In genomic region chr4:152072001-152072485, GRCh38 we compare ENCODE assay signal across 23 cellular contexts.
DNase-seq lines count a peak whose midpoint lies in the region; ATAC-seq, FAIRE-seq and TF ChIP-seq lines count a peak whose summit lies in the region.
"Had no signal": no experiment of that assay in that cellular context is flagged by ENCODE, and none has a peak within 500 bp of the region (broad histone marks: within the 10 kb centered on the region; RNA-seq: fewer than 3 reads in every experiment).

No MANE protein-coding gene starts in this region.

- no peak overlapping the region for H2BK120ac ChIP-seq in H1 (replicated peaks; ENCODE audit: low read depth, low read length)

- no peak for TF ChIP-seq RAD21 in HepG2 (CRISPR knock-in tag; IDR thresholded peaks at IDR 0.05)
- no peak for TF ChIP-seq RAD21 in H1 (IDR thresholded peaks at IDR 0.05 in 1 of 2, conservative IDR thresholded peaks at IDR 0.05 in 1 of 2; ENCODE audit: low read depth in 2 of 2, low read length in 2 of 2)

- no peak overlapping the region for H3K4me3 ChIP-seq in HepG2 (replicated peaks in 1 of 3; ENCODE audit: insufficient read depth in 1 of 3, low read depth in 2 of 3, low read length in 3 of 3)
- H3K4me3 ChIP-seq in right lobe of liver, result no peak overlapping the region
- no peak overlapping the region for H3K4me3 ChIP-seq in H1 (ENCODE audit: extremely low read depth in 1 of 4, insufficient read depth in 2 of 4, low read depth in 3 of 4, low read length in 4 of 4)
- H3K4me3 ChIP-seq in left lung, result no peak overlapping the region
- H3K4me3 ChIP-seq: lung, prostate gland, SK-N-MC, transverse colon had no signal

- no peaks in the 10 kb centered on the region for H3K79me2 ChIP-seq in HepG2 (ENCODE audit: insufficient read depth, low read length)
- H3K79me2 ChIP-seq in H1 (ENCODE audit: control insufficient read depth in 1 of 2, insufficient read depth in 2 of 2, low read length in 2 of 2), result no peaks in the 10 kb centered on the region

- H3K23me2 ChIP-seq in H1 (ENCODE audit: low read depth, low read length), result peaks cover 2% of the 10 kb centered on the region; the same call in 1 of the 2 replicates

- no peak overlapping the region for H3K27ac ChIP-seq in HepG2 (ENCODE audit: extremely low read length, insufficient read depth, low read length)
- no peak overlapping the region for H3K27ac ChIP-seq in right lobe of liver
- H3K27ac ChIP-seq in H1 (ENCODE audit: low read depth, low read length), result no peak overlapping the region
- H3K27ac ChIP-seq in left lung, result no peak overlapping the region
- H3K27ac ChIP-seq: prostate gland, SK-N-MC, transverse colon had no signal

- POLR2A ChIA-PET in HepG2 (lab: Yijun Ruan, JAX) (no interaction called here), H1 (lab: Charles Lee; ENCODE audit: partially characterized antibody) (interaction anchor here (1.2 kb wide), 1 partner anchor 26 kb away, joined by 3 read pairs; no protein-coding TSS in a partner anchor)

- no peak for TF ChIP-seq EP300 in HepG2 (IDR thresholded peaks at IDR 0.05; ENCODE audit: low read depth in 2 of 2, low read length in 2 of 2)
- TF ChIP-seq EP300 in HepG2 (CRISPR knock-in tag; IDR thresholded peaks at IDR 0.05; ENCODE audit: borderline replicate concordance), result no peak
- TF ChIP-seq EP300 in H1 (IDR thresholded peaks at IDR 0.05; ENCODE audit: borderline replicate concordance in 1 of 2, low read depth in 2 of 2, low read length in 2 of 2), result no peak

- H3K9ac ChIP-seq in HepG2 (ENCODE audit: insufficient read depth, low read depth, low read length), result no peak overlapping the region
- no peak overlapping the region for H3K9ac ChIP-seq in H1 (replicated peaks in 1 of 4; ENCODE audit: extremely low read depth in 1 of 4, low read depth in 3 of 4, low read length in 3 of 4)

- TF ChIP-seq CTCF in HepG2 (CRISPR knock-in tag; IDR thresholded peaks at IDR 0.05), result no peak
- no peak for TF ChIP-seq CTCF in right lobe of liver (IDR thresholded peaks at IDR 0.05)
- no peak for TF ChIP-seq CTCF in H1 (IDR thresholded peaks at IDR 0.05; ENCODE audit: control extremely low read depth in 1 of 3, insufficient read depth in 1 of 3, low read depth in 1 of 3, low read length in 3 of 3)
- TF ChIP-seq CTCF in left lung (IDR thresholded peaks at IDR 0.05), result no peak

- no peak overlapping the region for H4K8ac ChIP-seq in H1 (ENCODE audit: extremely low read depth, insufficient read depth, low read length)

- no peak overlapping the region for H4K91ac ChIP-seq in H1 (replicated peaks; ENCODE audit: insufficient read length, low read length)

- DNase-seq in HepG2 (ENCODE audit: low spot score), result no peak
- no peak for DNase-seq in right lobe of liver
- DNase-seq in H1 (ENCODE audit: low read depth in 1 of 2, low spot score in 2 of 2), result no peak
- no peak for DNase-seq in left lung
- DNase-seq: activated CD4-positive, alpha-beta T cell treated with anti-CD3 and anti-CD28 coated beads for 4 hours; activated CD8-positive, alpha-beta memory T cell treated with anti-CD3 and anti-CD28 coated beads, Interleukin-2, amount 50 U/mL, for 4 hours; activated gamma-delta T cell; anterior cingulate cortex; foreskin fibroblast; natural killer cell; NCI-H524; PC-3; stimulated activated CD4-positive, alpha-beta T cell treated with anti-CD3 and anti-CD28 coated beads, Interleukin-12 subunit alpha, Interleukin-12 subunit beta, amount 100 ng/mL, for 4 hours; T1000; transverse colon had no signal

- no peak overlapping the region for H3K18ac ChIP-seq in H1 (ENCODE audit: extremely low read depth, low read length)

- H3K4me1 ChIP-seq in HepG2 (ENCODE audit: insufficient read depth, low read length), result 0 out of 2 replicates have a peak, but pooled peaks cover 10% of the 10 kb centered on the region
- H3K4me1 ChIP-seq in right lobe of liver, result no peaks in the 10 kb centered on the region
- H3K4me1 ChIP-seq in H1 (replicated peaks in 1 of 4; ENCODE audit: control insufficient read depth in 3 of 4, insufficient read depth in 4 of 4, low read length in 3 of 4), result peaks cover 0 to 5% (median 2%) of the 10 kb centered on the region in 4 experiments; a peak in 4 of 7 replicates
- peaks cover 4 to 9% of the 10 kb centered on the region in 2 donors for H3K4me1 ChIP-seq in left lung
- H3K4me1 ChIP-seq: prostate gland, transverse colon had no signal

- no peak overlapping the region for H3K14ac ChIP-seq in H1 (ENCODE audit: insufficient read length)

- CTCF ChIA-PET in HepG2 (lab: Yijun Ruan, JAX; ENCODE audit: low intra/inter-chr PET ratio, low total read pairs), result no interaction called here
- CTCF ChIA-PET in H1 (lab: Charles Lee; ENCODE audit: partially characterized antibody), result interaction anchor here (0.9 kb wide), 1 partner anchor 24 kb away, joined by 4 read pairs; no protein-coding TSS in a partner anchor

- intact Hi-C loops in HepG2 (cut with micrococcal nuclease; ENCODE audit: unreplicated experiment) (no loop called here), right lobe of liver (cut with DNase I) (no loop called here), left lung (cut with DNase I) (no loop called here)

- 0 out of 2 replicates have a peak overlapping the region, but pooled peaks have one; percentile 19 for H2AK5ac ChIP-seq in H1 (ENCODE audit: low read depth, low read length)

- no peak overlapping the region for H3K23ac ChIP-seq in H1 (ENCODE audit: insufficient read length)

- H2AFZ ChIP-seq in HepG2 (ENCODE audit: low read length) (no peak overlapping the region), H1 (ENCODE audit: low read length) (no peak overlapping the region)

- H3K27me3 ChIP-seq in HepG2 (ENCODE audit: control insufficient read depth in 1 of 2, insufficient read depth in 2 of 2, low read length in 2 of 2) (peaks cover 0 to 4% of the 10 kb centered on the region in 2 experiments; a peak in 2 of 5 replicates), right lobe of liver (no peaks in the 10 kb centered on the region), H1 (replicated peaks in 1 of 4; ENCODE audit: control insufficient read depth in 3 of 4, extremely low read depth in 1 of 4, insufficient read depth in 3 of 4, low read length in 3 of 4) (no peaks in the 10 kb centered on the region; a peak in 1 of 7 replicates), left lung (no peaks in the 10 kb centered on the region)
- H3K27me3 ChIP-seq: transverse colon had no signal

- no peak overlapping the region for H3K4ac ChIP-seq in H1 (replicated peaks; ENCODE audit: insufficient read length, low read depth, low read length)

- H4K5ac ChIP-seq in H1 (ENCODE audit: insufficient read length, low read depth, low read length), result no peak overlapping the region

- no peak overlapping the region for H2BK12ac ChIP-seq in H1 (ENCODE audit: low read depth, low read length)

- no peak for FAIRE-seq in HepG2 (lab: Jason Lieb, UNC)
- FAIRE-seq in H1 (lab: Jason Lieb, UNC), result no peak
- FAIRE-seq: endothelial cell of umbilical vein had no signal

- no peak overlapping the region for H3K4me2 ChIP-seq in HepG2 (ENCODE audit: low read depth, low read length)
- no peak overlapping the region for H3K4me2 ChIP-seq in H1 (ENCODE audit: insufficient read depth in 1 of 2, low read depth in 2 of 2, low read length in 2 of 2)

- H3K79me1 ChIP-seq in H1 (ENCODE audit: low read depth, low read length), result no peaks in the 10 kb centered on the region

- H2BK15ac ChIP-seq in H1 (ENCODE audit: low read length), result no peak overlapping the region

- H3K56ac ChIP-seq in H1 (replicated peaks; ENCODE audit: insufficient read length, low read depth, low read length), result no peak overlapping the region

- H4K20me1 ChIP-seq in HepG2 (ENCODE audit: insufficient read depth, low read length) (no peaks in the 10 kb centered on the region), H1 (replicated peaks in 1 of 2; ENCODE audit: control insufficient read depth in 1 of 2, insufficient read depth in 2 of 2, low read length in 2 of 2) (no peaks in the 10 kb centered on the region)

- in situ Hi-C loops in HepG2 (cut with HindIII; ENCODE audit: extremely low pct_ligation_motif_present, low pct_unique_long_range_greater_than_20kb), result no loop called here

- H2BK20ac ChIP-seq in H1 (ENCODE audit: low read length), result no peak overlapping the region

- ATAC-seq in HepG2 (no peak; the same call in 2 of the 3 replicates), right lobe of liver (no peak), left lung (peak; percentile 32), HG03469 (IDR thresholded peaks at IDR 0.05; ENCODE audit: unreplicated experiment) (no peak), HG02588 (IDR thresholded peaks at IDR 0.05; ENCODE audit: unreplicated experiment) (no peak), HG03196 (IDR thresholded peaks at IDR 0.05; ENCODE audit: unreplicated experiment) (no peak), HG03457 (IDR thresholded peaks at IDR 0.05; ENCODE audit: unreplicated experiment) (no peak)
- ATAC-seq: natural killer cell, PC-3 had no signal

- BruUV-seq in HepG2 (replicated peaks; lab: Mats Ljungman, UMichigan), result no TSS peak

- TF ChIP-seq POLR2A in HepG2 (IDR thresholded peaks at IDR 0.05; ENCODE audit: insufficient read depth in 1 of 2, low read depth in 2 of 2, low read length in 2 of 2) (no peak), right lobe of liver (IDR thresholded peaks at IDR 0.05) (no peak), H1 (IDR thresholded peaks at IDR 0.05; ENCODE audit: control extremely low read depth in 1 of 2, low read depth in 2 of 2, low read length in 2 of 2) (no peak)

- H3K36me3 ChIP-seq in HepG2 (replicated peaks in 1 of 2; ENCODE audit: control insufficient read depth in 1 of 2, insufficient read depth in 2 of 2, low read length in 2 of 2) (no peaks in the 10 kb centered on the region), right lobe of liver (no peaks in the 10 kb centered on the region), H1 (ENCODE audit: control insufficient read depth in 2 of 4, insufficient read depth in 4 of 4, low read length in 3 of 4) (no peaks in the 10 kb centered on the region), left lung (no peaks in the 10 kb centered on the region)
- H3K36me3 ChIP-seq: prostate gland, transverse colon had no signal

- H3K9me3 ChIP-seq in HepG2 (ENCODE audit: low read length) (no peaks in the 10 kb centered on the region), right lobe of liver (no peaks in the 10 kb centered on the region), H1 (ENCODE audit: insufficient read depth in 2 of 2, low read depth in 1 of 2, low read length in 1 of 2) (no peaks in the 10 kb centered on the region), left lung (no peaks in the 10 kb centered on the region)
- H3K9me3 ChIP-seq: prostate gland, transverse colon had no signal

- no peak overlapping the region for H2BK5ac ChIP-seq in H1 (ENCODE audit: low read depth, low read length)

- WGBS in HepG2 (ENCODE audit: low lambda C conversion rate), result 22% methylated on average over 3 of the region's 8 CpGs
- 80% methylated on average over 1 of the region's 8 CpGs for WGBS in right lobe of liver (ENCODE audit: insufficient coverage, low coverage, low lambda C conversion rate, missing lambda C conversion rate)
- WGBS in H1 (ENCODE audit: extremely low coverage in 1 of 2, insufficient coverage in 1 of 2, insufficient read length in 1 of 2, insufficient replicate concordance in 2 of 2, low coverage in 1 of 2, low lambda C conversion rate in 2 of 2, missing lambda C conversion rate in 1 of 2), 2 experiments, result 77% methylated on average over 7 of the region's 8 CpGs; no CpG with 5 or more reads in 1 of the 2 experiments

TF ChIP-seq in H1, 55 proteins besides CTCF, POLR2A, EP300 and RAD21 (continues in another document):
- TF ChIP-seq BRCA1 (IDR thresholded peaks at IDR 0.05; ENCODE audit: low read depth, low read length), result no peak
- no peak for TF ChIP-seq BCL11A (IDR thresholded peaks at IDR 0.05; ENCODE audit: low read depth in 2 of 2, low read length in 2 of 2)

Comparison
In these comparisons a context has a peak if more than half of its experiments do, and no peak if none do; other contexts are left out.
1. Of the 41 proteins assayed by ChIP-seq in both HepG2 and H1: peak only in HepG2: MAFK; only in H1: none; in both: none; in neither: 40.